ENCODE assay signal across 25 cellular contexts in the genomic region with DNA sequence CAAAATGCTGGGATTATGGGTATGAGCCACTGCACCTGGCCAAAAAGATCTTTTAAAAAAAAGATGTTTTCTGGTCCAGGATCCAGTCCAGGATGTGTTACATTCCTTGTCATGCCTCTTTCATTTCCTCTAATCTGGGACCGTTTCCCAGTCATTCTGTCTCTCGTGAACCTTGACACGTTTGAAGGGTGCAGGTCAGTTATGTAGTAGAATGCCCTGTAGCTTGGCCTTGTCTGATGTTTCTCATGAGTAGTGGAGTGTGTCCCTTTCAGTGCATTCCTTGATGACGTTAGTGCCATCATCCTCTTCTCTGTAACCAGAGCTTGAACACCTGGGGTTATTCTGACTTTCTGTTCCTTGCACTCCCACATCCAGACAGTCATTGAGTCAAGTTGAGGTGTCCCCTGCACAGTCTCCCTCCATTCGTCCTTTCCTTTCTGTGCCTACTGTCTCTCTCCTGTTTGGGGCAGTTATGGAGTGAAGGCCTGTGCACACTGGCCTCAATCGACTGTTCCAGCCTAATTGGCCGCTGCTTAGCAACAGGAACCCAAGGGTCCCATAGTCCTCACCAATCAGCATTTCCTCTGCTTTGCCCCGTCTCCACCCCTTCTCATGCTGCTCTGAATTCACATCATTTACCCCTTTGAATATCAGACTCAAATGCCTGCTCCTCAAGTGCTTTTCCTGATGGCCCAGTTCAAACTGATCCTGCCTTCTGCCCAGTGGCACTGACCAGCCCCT. TPM values are rescaled to one million over a fixed set of nuclear protein-coding genes. Genes with fewer than 3 reads are reported as not detected.
DNase-seq lines count a peak whose midpoint lies in the region; ATAC-seq and TF ChIP-seq lines count a peak whose summit lies in the region.
"Had no signal": no experiment of that assay in that cellular context is flagged by ENCODE, and none has a peak within 500 bp of the region (broad histone marks: within the 10 kb centered on the region; RNA-seq: fewer than 3 reads in every experiment).

No MANE protein-coding gene starts in this region.

- no peaks in the 10 kb centered on the region for H3K9me3 Mint-ChIP-seq in nephron
- H3K9me3 Mint-ChIP-seq: activated naive CD4-positive, alpha-beta T cell treated with anti-CD3 and anti-CD28 coated beads, Interleukin-2, amount 10 ng/mL, durations not matched to agents 7 days and 5 days; effector memory CD8-positive, alpha-beta T cell; H9; neural crest cell had no signal

- H3K4me3 ChIP-seq in SU-DHL-6 (ENCODE audit: insufficient read depth, low read length, poor library complexity, severe bottlenecking) (no peak overlapping the region), H7 (ENCODE audit: insufficient read depth, low read depth, low read length) (no peak overlapping the region), heart left ventricle (no peak overlapping the region)
- H3K4me3 ChIP-seq: colonic mucosa, esophagus squamous epithelium, lung, SK-N-MC had no signal

- peaks cover 3% of the 10 kb centered on the region for H3K36me3 Mint-ChIP-seq in nephron (ENCODE audit: low read depth)
- H3K36me3 Mint-ChIP-seq: activated CD8-positive, alpha-beta memory T cell treated with anti-CD3 and anti-CD28 coated beads, Interleukin-2, amount 10 ng/mL, durations not matched to agents 7 days and 5 days; activated naive CD4-positive, alpha-beta T cell treated with anti-CD3 and anti-CD28 coated beads, Interleukin-2, amount 10 ng/mL, durations not matched to agents 7 days and 5 days had no signal

- H3K4me3 Mint-ChIP-seq in nephron, result peak overlapping the region in 1 of 3 experiments; percentile 31
- H3K4me3 Mint-ChIP-seq: activated CD8-positive, alpha-beta memory T cell treated with anti-CD3 and anti-CD28 coated beads, Interleukin-2, amount 10 ng/mL, durations not matched to agents 7 days and 5 days; activated naive CD4-positive, alpha-beta T cell treated with anti-CD3 and anti-CD28 coated beads, Interleukin-2, amount 10 ng/mL, durations not matched to agents 7 days and 5 days; effector memory CD8-positive, alpha-beta T cell; H9; neural crest cell had no signal

- H2AFZ ChIP-seq in SU-DHL-6 (ENCODE audit: low read depth, low read length, severe bottlenecking), result no peak overlapping the region

- H3K4me1 ChIP-seq in heart left ventricle, result peaks cover 0 to 12% (median 3%) of the 10 kb centered on the region in 12 donors
- H3K4me1 ChIP-seq: colonic mucosa had no signal

- peaks cover 99% of the 10 kb centered on the region for H3K79me2 ChIP-seq in SU-DHL-6 (ENCODE audit: insufficient read depth, low read length)

- H3K27me3 Mint-ChIP-seq in nephron (ENCODE audit: low read depth), result peaks cover 83% of the 10 kb centered on the region

- TF ChIP-seq POLR2A in heart left ventricle (IDR thresholded peaks at IDR 0.05), result no peak

- H3K36me3 ChIP-seq in SU-DHL-6 (ENCODE audit: low read length) (peaks cover 36% of the 10 kb centered on the region), H7 (replicated peaks; ENCODE audit: control insufficient read depth, insufficient read depth, low read length) (no peaks in the 10 kb centered on the region), heart left ventricle (no peaks in the 10 kb centered on the region)
- H3K36me3 ChIP-seq: colonic mucosa, esophagus squamous epithelium had no signal

- ATAC-seq in GM19043 (IDR thresholded peaks at IDR 0.05; ENCODE audit: low read depth, unreplicated experiment) (peak; percentile 53), heart left ventricle (no peak)
- ATAC-seq: activated CD8-positive, alpha-beta memory T cell treated with anti-CD3 and anti-CD28 coated beads, Interleukin-2, amount 10 ng/mL, durations not matched to agents 7 days and 5 days; effector memory CD8-positive, alpha-beta T cell had no signal

- H3K27me3 ChIP-seq in SU-DHL-6 (ENCODE audit: low read length), result no peaks in the 10 kb centered on the region
- H3K27me3 ChIP-seq in H7 (ENCODE audit: control insufficient read depth, insufficient read depth, low read length), result peaks cover 23% of the 10 kb centered on the region
- peaks cover 0 to 2% (median 0%) of the 10 kb centered on the region in 9 donors for H3K27me3 ChIP-seq in heart left ventricle
- H3K27me3 ChIP-seq: colonic mucosa had no signal

- no peaks in the 10 kb centered on the region for H3K9me3 ChIP-seq in SU-DHL-6 (ENCODE audit: insufficient read depth, low read length)
- no peaks in the 10 kb centered on the region for H3K9me3 ChIP-seq in heart left ventricle
- H3K9me3 ChIP-seq: colonic mucosa, esophagus squamous epithelium had no signal

- H3K9me2 ChIP-seq in SU-DHL-6 (replicated peaks; ENCODE audit: insufficient read depth, low read length), result no peaks in the 10 kb centered on the region

- peaks cover 12% of the 10 kb centered on the region; the same call in 1 of the 2 replicates for H3F3A ChIP-seq in SU-DHL-6 (ENCODE audit: insufficient read depth)

- H3K27ac ChIP-seq in SU-DHL-6 (ENCODE audit: low read depth, low read length) (peak overlapping the region; percentile 33), heart left ventricle (no peak overlapping the region)
- H3K27ac ChIP-seq: colonic mucosa, esophagus squamous epithelium, SK-N-MC, VCaP had no signal

- in situ Hi-C loops in Caki2 (cut with HindIII; ENCODE audit: low pct_unique_long_range_greater_than_20kb, low sequenced_read_pairs), result no loop called here

- H3K4me1 Mint-ChIP-seq in nephron, result peaks cover 27% of the 10 kb centered on the region

- H4K20me1 ChIP-seq in SU-DHL-6 (ENCODE audit: low read depth, low read length), result no peaks in the 10 kb centered on the region

- intact Hi-C loops in heart left ventricle (cut with DNase I), result no loop called here

- no peak for TF ChIP-seq CTCF in SU-DHL-6 (IDR thresholded peaks at IDR 0.05; ENCODE audit: insufficient read depth, low read length, poor library complexity, severe bottlenecking)
- TF ChIP-seq CTCF in nephron (IDR thresholded peaks at IDR 0.05; ENCODE audit: unreplicated experiment in 3 of 3), result no peak
- TF ChIP-seq CTCF in heart left ventricle (IDR thresholded peaks at IDR 0.05), result no peak

- 74 to 80% (median 77%) methylated on average over 8 of the region's 8 CpGs for WGBS in heart left ventricle, 4 donors

- DNase-seq in Caki2 (ENCODE audit: low read depth) (peak; percentile 44), H4 (ENCODE audit: low spot score) (no peak), H7 (no peak), HK-2 (ENCODE audit: unreplicated experiment) (no peak), heart left ventricle (no peak)
- DNase-seq: activated CD4-positive, alpha-beta T cell treated with anti-CD3 and anti-CD28 coated beads, Interleukin-2, amount 50 U/mL, for 1 hour; activated CD8-positive, alpha-beta memory T cell treated with anti-CD3 and anti-CD28 coated beads, Interleukin-2, amount 10 ng/mL, durations not matched to agents 7 days and 5 days; activated naive CD4-positive, alpha-beta T cell treated with anti-CD3 and anti-CD28 coated beads, Interleukin-2, amount 10 ng/mL, durations not matched to agents 7 days and 5 days; colonic mucosa; DMS79 treated with DMSO at 0.1 percent for 48 hours; effector memory CD8-positive, alpha-beta T cell; esophagus squamous epithelium; H9; hippocampal formation; NCI-H1694 treated with DMSO at 0.1 percent for 48 hours; NCI-H226; NCI-H748 treated with DMSO at 0.1 percent for 48 hours had no signal

- peak overlapping the region; percentile 14 for H3K4me2 ChIP-seq in SU-DHL-6 (ENCODE audit: low read depth, low read length, poor library complexity, severe bottlenecking)

- peak overlapping the region; percentile 10 to 81 (median 51) for H3K27ac Mint-ChIP-seq in nephron
- H3K27ac Mint-ChIP-seq: activated CD8-positive, alpha-beta memory T cell treated with anti-CD3 and anti-CD28 coated beads, Interleukin-2, amount 10 ng/mL, durations not matched to agents 7 days and 5 days; activated naive CD4-positive, alpha-beta T cell treated with anti-CD3 and anti-CD28 coated beads, Interleukin-2, amount 10 ng/mL, durations not matched to agents 7 days and 5 days; effector memory CD8-positive, alpha-beta T cell; H9 had no signal

- no peak overlapping the region for H3K9ac ChIP-seq in SU-DHL-6 (ENCODE audit: low read length)

RNA-seq across cellular contexts. Expression of gene FAM81A, which starts 5.5 kb away (rescaled TPM):
- total RNA-seq in Caki2 (2014; rRNA removed; shearing (Covaris generic); ENCODE audit: low replicate concordance), result 1.9 and 4.1 TPM in 2 replicates
- total RNA-seq in H4 (2014; rRNA removed; shearing (Covaris generic)), result 3.9 and 5.6 TPM in 2 replicates
- total RNA-seq in H7 (2014; rRNA removed; shearing (Covaris generic)), result 0.07 and 0.21 TPM in 2 replicates
- total RNA-seq in heart left ventricle, result 1 to 10 TPM; 1.1 to 4.5 (median 3.2) TPM
- 1 to 10 TPM in 1 of 2 donors, under 1 TPM in 1; 0.91 to 4.6 TPM for polyA plus RNA-seq in heart left ventricle
- polyA plus RNA-seq: BJ had no signal
